1 cellular context compared by ENCODE assay signal in genomic region chr1:92879316-92879968, GRCh38.
TF ChIP-seq lines count a peak whose summit lies in the region.

No MANE protein-coding gene starts in this region.

TF ChIP-seq in SK-N-SH treated with all-trans-retinoic acid at 6 μM for 48 hours, 23 proteins besides CTCF, POLR2A, EP300 and RAD21 (continued from another document):
- TF ChIP-seq TSHZ2 (CRISPR knock-in tag; IDR thresholded peaks at IDR 0.05) (peak; percentile 73), ISL1 (CRISPR knock-in tag; IDR thresholded peaks at IDR 0.05) (peak; percentile 93)
